ENCODE assay signal across 10 cellular contexts in genomic region chr14:106318700-106319099, GRCh38.
A peak's percentile ranks its signal among the peaks of the same experiment; 100 is the strongest.
DNase-seq lines count a peak whose midpoint lies in the region; ATAC-seq and TF ChIP-seq lines count a peak whose summit lies in the region.
"Had no signal": no experiment of that assay in that cellular context is flagged by ENCODE, and none has a peak within 500 bp of the region (broad histone marks: within the 10 kb centered on the region; RNA-seq: fewer than 3 reads in every experiment).

No MANE protein-coding gene starts in this region.

- H3K27ac ChIP-seq in gastrocnemius medialis: no peak overlapping the region

- intact Hi-C loops in gastrocnemius medialis (cut with DNase I; ENCODE audit: low total_unique reads): no loop called here

- H3K4me3 ChIP-seq in GM12875 (ENCODE audit: low read depth, low read length) (no peak overlapping the region), gastrocnemius medialis (no peak overlapping the region)
- H3K4me3 ChIP-seq: MG63 had no signal

- in situ Hi-C loops in gastrocnemius medialis (cut with MboI; ENCODE audit: low sequenced_read_pairs in 4 of 4): no loop called here

- no peak for TF ChIP-seq POLR2A in gastrocnemius medialis (IDR thresholded peaks at IDR 0.05)

- no peaks in the 10 kb centered on the region for H3K27me3 ChIP-seq in gastrocnemius medialis
- H3K27me3 ChIP-seq: MG63 had no signal

- no peaks in the 10 kb centered on the region for H3K36me3 ChIP-seq in gastrocnemius medialis
- H3K36me3 ChIP-seq: MG63 had no signal

- no peaks in the 10 kb centered on the region for H3K4me1 ChIP-seq in gastrocnemius medialis

- H3K9me3 ChIP-seq in gastrocnemius medialis: no peaks in the 10 kb centered on the region
- H3K9me3 ChIP-seq: MG63 had no signal

- ATAC-seq in GM21786 (IDR thresholded peaks at IDR 0.05; ENCODE audit: unreplicated experiment) (no peak), gastrocnemius medialis (no peak)

- TF ChIP-seq CTCF in GM12875 (IDR thresholded peaks at IDR 0.05; ENCODE audit: borderline replicate concordance, insufficient read depth, low read depth, low read length) (peak; percentile 63), gastrocnemius medialis (IDR thresholded peaks at IDR 0.05 in 4 of 5, conservative IDR thresholded peaks at IDR 0.05 in 1 of 5) (no peak)

- DNase-seq in T-helper 2 cell (peak in 3 of 5 experiments; percentile 10 to 33 (median 22)), HPDE6-E6E7 (ENCODE audit: extremely low spot score) (no peak), EL (no peak), gastrocnemius medialis (no peak)
- peak; percentile 50 for DNase-seq in activated naive CD4-positive, alpha-beta T cell treated with Interleukin-2 at 50 U/mL for 16 hours
- DNase-seq in stimulated activated CD4-positive, alpha-beta T cell treated with anti-CD3 and anti-CD28 coated beads, Interleukin-4, amount 100 ng/mL, for 48 hours (ENCODE audit: low read depth in 2 of 2): peak; percentile 46 to 63
- DNase-seq: MG63, midbrain had no signal

Comparison
In these comparisons a context has a peak if more than half of its experiments do, and no peak if none do; other contexts are left out.
1. DNase-seq: peak in T-helper 2 cell (3 of 5), activated naive CD4-positive, alpha-beta T cell treated with Interleukin-2 at 50 U/mL for 16 hours (single experiment) and stimulated activated CD4-positive, alpha-beta T cell treated with anti-CD3 and anti-CD28 coated beads, Interleukin-4, amount 100 ng/mL, for 48 hours (2 of 2); none in HPDE6-E6E7 (single experiment), EL (single experiment) and gastrocnemius medialis (0 of 2).